Comparison of ENCODE assay signal across 19 cellular contexts in genomic region chr7:157601530-157601929, GRCh38.
"Had no signal": no experiment of that assay in that cellular context is flagged by ENCODE, and none has a peak within 500 bp of the region (broad histone marks: within the 10 kb centered on the region; RNA-seq: fewer than 3 reads in every experiment).

No MANE protein-coding gene starts in this region.

- H3K9me3 ChIP-seq: pancreas, right atrium auricular region, SJCRH30, upper lobe of left lung had no signal

- H3K4me3 ChIP-seq: pancreas, right atrium auricular region, SJCRH30, upper lobe of left lung had no signal

- H3K4me3 Mint-ChIP-seq: activated naive CD8-positive, alpha-beta T cell treated with anti-CD3 and anti-CD28 coated beads, Interleukin-2, amount 10 ng/mL, durations not matched to agents 7 days and 5 days; activated T-cell treated with anti-CD3 and anti-CD28 coated beads, Interleukin-2, amount 50 U/mL, for 4 hours; immature natural killer cell; nephron progenitor cell; stimulated activated naive B cell treated with anti-CD40 and anti-IgM and Interleukin-4, amounts not matched to agents 10 μg/mL and 1 μg/mL and 100 μg/mL, for 72 hours; T-helper 2 cell treated with Interferon-gamma antibody and Interleukin-4, amounts not matched to agents 5 μg/mL and 100 μg/mL, for 36 hours had no signal

- H3K27ac Mint-ChIP-seq: activated naive CD8-positive, alpha-beta T cell treated with anti-CD3 and anti-CD28 coated beads, Interleukin-2, amount 10 ng/mL, durations not matched to agents 7 days and 5 days; immature natural killer cell; nephron progenitor cell; stimulated activated naive B cell treated with anti-CD40 and anti-IgM and Interleukin-4, amounts not matched to agents 10 μg/mL and 1 μg/mL and 100 μg/mL, for 72 hours; T-helper 2 cell treated with Interferon-gamma antibody and Interleukin-4, amounts not matched to agents 5 μg/mL and 100 μg/mL, for 36 hours had no signal

- H3K36me3 ChIP-seq: pancreas, right atrium auricular region, upper lobe of left lung had no signal

- H3K27ac ChIP-seq: epithelial cell of prostate, pancreas, right atrium auricular region, SJCRH30, upper lobe of left lung had no signal

- H3K4me1 ChIP-seq: pancreas, right atrium auricular region, SJCRH30, upper lobe of left lung had no signal

- ATAC-seq: activated CD4-positive, CD25-positive, alpha-beta regulatory T cell treated with anti-CD3 and anti-CD28 coated beads, Interleukin-2, amount 50 U/mL, for 24 hours; activated T-cell treated with anti-CD3 and anti-CD28 coated beads, Interleukin-2, amount 50 U/mL, for 4 hours; left colon; pancreas; stimulated activated naive B cell treated with anti-CD40 and anti-IgM and Interleukin-4, amounts not matched to agents 10 μg/mL and 1 μg/mL and 100 μg/mL, for 72 hours had no signal

- DNase-seq: activated CD4-positive, alpha-beta T cell treated with anti-CD3 and anti-CD28 coated beads, Interleukin-2, amount 50 U/mL, for 48 hours; activated effector memory CD4-positive, alpha-beta T cell treated with anti-CD3 and anti-CD28 coated beads, Interleukin-2, amount 50 U/mL, for 16 hours; activated naive CD8-positive, alpha-beta T cell treated with anti-CD3 and anti-CD28 coated beads, Interleukin-2, amount 10 ng/mL, durations not matched to agents 7 days and 5 days; activated T-cell treated with anti-CD3 and anti-CD28 coated beads, Interleukin-2, amount 50 U/mL, for 4 hours; cortex of kidney; effector memory CD4-positive, alpha-beta T cell; immature natural killer cell; left colon; mammary epithelial cell; nephron progenitor cell; SJCRH30; stimulated activated CD4-positive, alpha-beta T cell treated with anti-CD3 and anti-CD28 coated beads, Interleukin-1b, Interleukin-23, amount 100 ng/mL, for 48 hours; stimulated activated naive B cell treated with anti-CD40 and anti-IgM and Interleukin-4, amounts not matched to agents 10 μg/mL and 1 μg/mL and 100 μg/mL, for 72 hours; upper lobe of left lung had no signal

- H3K27me3 ChIP-seq: pancreas, right atrium auricular region, SJCRH30, upper lobe of left lung had no signal

- H3K36me3 Mint-ChIP-seq: activated naive CD8-positive, alpha-beta T cell treated with anti-CD3 and anti-CD28 coated beads, Interleukin-2, amount 10 ng/mL, durations not matched to agents 7 days and 5 days; immature natural killer cell; stimulated activated naive B cell treated with anti-CD40 and anti-IgM and Interleukin-4, amounts not matched to agents 10 μg/mL and 1 μg/mL and 100 μg/mL, for 72 hours had no signal

- H3K9me3 Mint-ChIP-seq: activated naive CD8-positive, alpha-beta T cell treated with anti-CD3 and anti-CD28 coated beads, Interleukin-2, amount 10 ng/mL, durations not matched to agents 7 days and 5 days; activated T-cell treated with anti-CD3 and anti-CD28 coated beads, Interleukin-2, amount 50 U/mL, for 4 hours; immature natural killer cell; nephron progenitor cell; stimulated activated naive B cell treated with anti-CD40 and anti-IgM and Interleukin-4, amounts not matched to agents 10 μg/mL and 1 μg/mL and 100 μg/mL, for 72 hours; T-helper 2 cell treated with Interferon-gamma antibody and Interleukin-4, amounts not matched to agents 5 μg/mL and 100 μg/mL, for 36 hours had no signal

- H3K4me1 Mint-ChIP-seq: activated naive CD8-positive, alpha-beta T cell treated with anti-CD3 and anti-CD28 coated beads, Interleukin-2, amount 10 ng/mL, durations not matched to agents 7 days and 5 days; immature natural killer cell; stimulated activated naive B cell treated with anti-CD40 and anti-IgM and Interleukin-4, amounts not matched to agents 10 μg/mL and 1 μg/mL and 100 μg/mL, for 72 hours had no signal
